In the genomic region with DNA sequence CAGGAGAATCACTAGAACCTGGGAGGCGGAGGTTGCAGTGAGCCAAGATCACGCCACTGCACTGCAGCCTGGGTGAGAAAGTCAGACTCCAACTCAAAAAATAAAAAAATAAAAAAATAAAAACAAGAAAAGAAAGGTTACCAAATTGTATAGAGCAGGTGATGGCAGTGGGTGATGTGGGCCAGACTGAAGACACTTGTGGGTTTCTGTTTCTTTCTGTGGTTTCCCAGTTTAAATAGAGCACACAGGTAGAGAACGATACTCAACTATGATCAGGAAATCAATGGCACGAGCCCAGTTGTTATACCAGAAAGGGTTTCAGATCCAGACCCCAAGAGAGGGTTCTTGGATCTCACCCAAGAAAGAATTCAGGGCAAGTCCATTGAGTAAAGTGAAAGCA, we compare ENCODE assay signal across 11 cellular contexts. TPM values are rescaled to one million over a fixed set of nuclear protein-coding genes. Genes with fewer than 3 reads are reported as not detected.
DNase-seq lines count a peak whose midpoint lies in the region; ATAC-seq and TF ChIP-seq lines count a peak whose summit lies in the region.
"Had no signal": no experiment of that assay in that cellular context is flagged by ENCODE, and none has a peak within 500 bp of the region (broad histone marks: within the 10 kb centered on the region; RNA-seq: fewer than 3 reads in every experiment).

No MANE protein-coding gene starts in this region.

- H3K4me3 Mint-ChIP-seq in activated CD4-positive, alpha-beta memory T cell treated with anti-CD3 and anti-CD28 coated beads, Interleukin-2, amount 10 ng/mL, durations not matched to agents 7 days and 5 days: no peak overlapping the region
- H3K4me3 Mint-ChIP-seq: neural crest cell had no signal

- H2AFZ ChIP-seq in SK-N-SH (ENCODE audit: low read depth): no peak overlapping the region

- H3K9me2 ChIP-seq in SK-N-SH: no peaks in the 10 kb centered on the region

- peaks cover 51% of the 10 kb centered on the region for H3K27me3 Mint-ChIP-seq in activated CD4-positive, alpha-beta memory T cell treated with anti-CD3 and anti-CD28 coated beads, Interleukin-2, amount 10 ng/mL, durations not matched to agents 7 days and 5 days

- H3K36me3 Mint-ChIP-seq in activated CD4-positive, alpha-beta memory T cell treated with anti-CD3 and anti-CD28 coated beads, Interleukin-2, amount 10 ng/mL, durations not matched to agents 7 days and 5 days (ENCODE audit: low read depth): no peaks in the 10 kb centered on the region

- 85% methylated on average over 4 of the region's 4 CpGs for WGBS in SK-N-SH (ENCODE audit: low lambda C conversion rate)

- no peaks in the 10 kb centered on the region for H3K79me2 ChIP-seq in SK-N-SH (ENCODE audit: insufficient read depth)

- no peak overlapping the region for H3K4me3 ChIP-seq in SK-N-SH (ENCODE audit: low read depth in 2 of 2, low read length in 1 of 2)

- no peaks in the 10 kb centered on the region for H3K9me3 Mint-ChIP-seq in activated CD4-positive, alpha-beta memory T cell treated with anti-CD3 and anti-CD28 coated beads, Interleukin-2, amount 10 ng/mL, durations not matched to agents 7 days and 5 days
- H3K9me3 Mint-ChIP-seq: neural crest cell had no signal

- TF ChIP-seq EP300 in SK-N-SH (IDR thresholded peaks at IDR 0.05; ENCODE audit: borderline replicate concordance in 1 of 2, low read depth in 1 of 2, low read length in 1 of 2): no peak

- no peak overlapping the region for H3K27ac ChIP-seq in SK-N-SH (ENCODE audit: low read depth in 2 of 2, low read length in 1 of 2)

- in situ Hi-C loops in GM13976 (cut with MboI; ENCODE audit: low sequenced_read_pairs, unreplicated experiment) (no loop called here), KBM-7 (cut with MboI; ENCODE audit: low pct_unique_long_range_greater_than_20kb, low sequenced_read_pairs) (no loop called here)

- no peaks in the 10 kb centered on the region for H3F3A ChIP-seq in SK-N-SH (replicated peaks; ENCODE audit: insufficient read depth)

- DNase-seq in GM13976 (ENCODE audit: low spot score) (peak; percentile 63), head of caudate nucleus (no peak), KBM-7 (no peak), SK-N-DZ (ENCODE audit: low spot score) (no peak), SK-N-SH (no peak)
- DNase-seq in activated CD4-positive, alpha-beta memory T cell treated with anti-CD3 and anti-CD28 coated beads, Interleukin-2, amount 10 ng/mL, durations not matched to agents 7 days and 5 days: peak; percentile 34
- DNase-seq: NCI-H2029; stimulated activated CD4-positive, alpha-beta T cell treated with anti-CD3 and anti-CD28 coated beads, Interleukin-4, amount 100 ng/mL, for 1 hour had no signal

- H3K4me2 ChIP-seq in SK-N-SH: no peak overlapping the region

- no peak for TF ChIP-seq RAD21 in SK-N-SH (IDR thresholded peaks at IDR 0.05; ENCODE audit: low read length)

- intact Hi-C loops in head of caudate nucleus (cut with DNase I): no loop called here

- TF ChIP-seq CTCF in GM13976 (IDR thresholded peaks at IDR 0.05; ENCODE audit: borderline replicate concordance, control extremely low read depth, extremely low read depth, insufficient read depth, missing control alignments) (no peak), SK-N-SH (IDR thresholded peaks at IDR 0.05) (no peak)

- CTCF ChIA-PET in activated CD4-positive, alpha-beta memory T cell treated with anti-CD3 and anti-CD28 coated beads, Interleukin-2, amount 10 ng/mL, durations not matched to agents 7 days and 5 days (lab: Charles Lee): no interaction called here
- CTCF ChIA-PET in SK-N-SH (lab: Yijun Ruan, JAX): no interaction called here

- H3K4me1 ChIP-seq in SK-N-SH (ENCODE audit: control insufficient read depth in 1 of 2, insufficient read depth in 2 of 2, low read depth in 1 of 2, low read length in 1 of 2): peaks cover 0 to 10% of the 10 kb centered on the region in 2 experiments; a peak in 1 of 4 replicates

- H3K9ac ChIP-seq in SK-N-SH: no peak overlapping the region

- no peaks in the 10 kb centered on the region for H3K36me3 ChIP-seq in SK-N-SH (replicated peaks in 1 of 2; ENCODE audit: control insufficient read depth in 1 of 2, insufficient read depth in 2 of 2, low read length in 1 of 2)

- no peaks in the 10 kb centered on the region for H4K20me1 ChIP-seq in SK-N-SH (ENCODE audit: insufficient read depth)

- no peak overlapping the region for H3K27ac Mint-ChIP-seq in activated CD4-positive, alpha-beta memory T cell treated with anti-CD3 and anti-CD28 coated beads, Interleukin-2, amount 10 ng/mL, durations not matched to agents 7 days and 5 days

- H3K4me1 Mint-ChIP-seq in activated CD4-positive, alpha-beta memory T cell treated with anti-CD3 and anti-CD28 coated beads, Interleukin-2, amount 10 ng/mL, durations not matched to agents 7 days and 5 days: peaks cover 17% of the 10 kb centered on the region

- H3K27me3 ChIP-seq in SK-N-SH (ENCODE audit: insufficient read depth): no peaks in the 10 kb centered on the region

- ATAC-seq in GM19372 (IDR thresholded peaks at IDR 0.05; ENCODE audit: low read depth, unreplicated experiment) (peak; percentile 81), HG02981 (IDR thresholded peaks at IDR 0.05; ENCODE audit: unreplicated experiment) (peak; percentile 74)

- H3K9me3 ChIP-seq in SK-N-SH: no peaks in the 10 kb centered on the region

- POLR2A ChIA-PET in activated CD4-positive, alpha-beta memory T cell treated with anti-CD3 and anti-CD28 coated beads, Interleukin-2, amount 10 ng/mL, durations not matched to agents 7 days and 5 days (lab: Charles Lee): no interaction called here
- POLR2A ChIA-PET in SK-N-SH (lab: Yijun Ruan, JAX): no interaction called here

TF ChIP-seq in SK-N-SH, 30 proteins besides CTCF, POLR2A, EP300 and RAD21 (continues in another document):
- TF ChIP-seq JUND (IDR thresholded peaks at IDR 0.05) (no peak), NFIC (IDR thresholded peaks at IDR 0.05; ENCODE audit: borderline replicate concordance) (no peak), SIN3A (IDR thresholded peaks at IDR 0.05; ENCODE audit: borderline replicate concordance, low read depth, low read length) (no peak), RXRA (IDR thresholded peaks at IDR 0.05; ENCODE audit: borderline replicate concordance, low read depth) (no peak), POLR2AphosphoS5 (IDR thresholded peaks at IDR 0.05; ENCODE audit: low read depth, low read length) (no peak), USF2 (IDR thresholded peaks at IDR 0.05; ENCODE audit: borderline replicate concordance, low read depth, low read length) (no peak), TAF1 (IDR thresholded peaks at IDR 0.05; ENCODE audit: borderline replicate concordance, low read depth, low read length) (no peak), MXI1 (IDR thresholded peaks at IDR 0.05; ENCODE audit: low read depth, low read length) (no peak), GATA2 (CRISPR knock-in tag; IDR thresholded peaks at IDR 0.05) (no peak), ELF1 (IDR thresholded peaks at IDR 0.05) (no peak), SMC3 (IDR thresholded peaks at IDR 0.05; ENCODE audit: low read depth, low read length) (no peak)
- TF ChIP-seq, protein P1, sequence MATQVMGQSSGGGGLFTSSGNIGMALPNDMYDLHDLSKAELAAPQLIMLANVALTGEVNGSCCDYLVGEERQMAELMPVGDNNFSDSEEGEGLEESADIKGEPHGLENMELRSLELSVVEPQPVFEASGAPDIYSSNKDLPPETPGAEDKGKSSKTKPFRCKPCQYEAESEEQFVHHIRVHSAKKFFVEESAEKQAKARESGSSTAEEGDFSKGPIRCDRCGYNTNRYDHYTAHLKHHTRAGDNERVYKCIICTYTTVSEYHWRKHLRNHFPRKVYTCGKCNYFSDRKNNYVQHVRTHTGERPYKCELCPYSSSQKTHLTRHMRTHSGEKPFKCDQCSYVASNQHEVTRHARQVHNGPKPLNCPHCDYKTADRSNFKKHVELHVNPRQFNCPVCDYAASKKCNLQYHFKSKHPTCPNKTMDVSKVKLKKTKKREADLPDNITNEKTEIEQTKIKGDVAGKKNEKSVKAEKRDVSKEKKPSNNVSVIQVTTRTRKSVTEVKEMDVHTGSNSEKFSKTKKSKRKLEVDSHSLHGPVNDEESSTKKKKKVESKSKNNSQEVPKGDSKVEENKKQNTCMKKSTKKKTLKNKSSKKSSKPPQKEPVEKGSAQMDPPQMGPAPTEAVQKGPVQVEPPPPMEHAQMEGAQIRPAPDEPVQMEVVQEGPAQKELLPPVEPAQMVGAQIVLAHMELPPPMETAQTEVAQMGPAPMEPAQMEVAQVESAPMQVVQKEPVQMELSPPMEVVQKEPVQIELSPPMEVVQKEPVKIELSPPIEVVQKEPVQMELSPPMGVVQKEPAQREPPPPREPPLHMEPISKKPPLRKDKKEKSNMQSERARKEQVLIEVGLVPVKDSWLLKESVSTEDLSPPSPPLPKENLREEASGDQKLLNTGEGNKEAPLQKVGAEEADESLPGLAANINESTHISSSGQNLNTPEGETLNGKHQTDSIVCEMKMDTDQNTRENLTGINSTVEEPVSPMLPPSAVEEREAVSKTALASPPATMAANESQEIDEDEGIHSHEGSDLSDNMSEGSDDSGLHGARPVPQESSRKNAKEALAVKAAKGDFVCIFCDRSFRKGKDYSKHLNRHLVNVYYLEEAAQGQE (IDR thresholded peaks at IDR 0.05; ENCODE audit: low read depth, low read length): no peak

RNA-seq across cellular contexts. Expression of gene NUBP1, which starts 32.6 kb away (rescaled TPM):
- total RNA-seq in activated CD4-positive, alpha-beta memory T cell treated with anti-CD3 and anti-CD28 coated beads, Interleukin-2, amount 10 ng/mL, durations not matched to agents 7 days and 5 days: 10 to 100 TPM; 29.4 to 31.5 TPM
- 25.6 and 34.3 TPM in 2 replicates for polyA plus RNA-seq in SK-N-DZ (2014; cell fraction: cytosol; rRNA removed)
- 12.4 and 17.9 TPM in 2 replicates for polyA plus RNA-seq in SK-N-DZ (2014; cell fraction: nucleus; rRNA removed)
- 40.7 and 49.8 TPM in 2 replicates for polyA plus RNA-seq in SK-N-SH (2012; rRNA removed)
- polyA plus RNA-seq in SK-N-SH (2012; cell fraction: cytosol; rRNA removed): 40.5 and 41.4 TPM in 2 replicates
- 19.7 and 25.3 TPM in 2 replicates for polyA plus RNA-seq in SK-N-SH (2012; cell fraction: nucleus; rRNA removed)

RNA-seq across cellular contexts. Expression of gene TVP23A, which starts 42.3 kb away (rescaled TPM):
- not detected for total RNA-seq in activated CD4-positive, alpha-beta memory T cell treated with anti-CD3 and anti-CD28 coated beads, Interleukin-2, amount 10 ng/mL, durations not matched to agents 7 days and 5 days
- 4.6 and 7.7 TPM in 2 replicates for polyA plus RNA-seq in SK-N-DZ (2014; cell fraction: cytosol; rRNA removed)
- 3.8 and 4.4 TPM in 2 replicates for polyA plus RNA-seq in SK-N-DZ (2014; cell fraction: nucleus; rRNA removed)
- 0.24 and 0.35 TPM in 2 replicates for polyA plus RNA-seq in SK-N-SH (2012; rRNA removed)
- 0.36 and 0.51 TPM in 2 replicates for polyA plus RNA-seq in SK-N-SH (2012; cell fraction: cytosol; rRNA removed)
- 0.39 and 0.55 TPM in 2 replicates for polyA plus RNA-seq in SK-N-SH (2012; cell fraction: nucleus; rRNA removed)

Comparison
In these comparisons a context has a peak if more than half of its experiments do, and no peak if none do; other contexts are left out.
1. DNase-seq: peak in GM13976 (single experiment) and activated CD4-positive, alpha-beta memory T cell treated with anti-CD3 and anti-CD28 coated beads, Interleukin-2, amount 10 ng/mL, durations not matched to agents 7 days and 5 days (single experiment); none in head of caudate nucleus (0 of 42), KBM-7 (single experiment), SK-N-DZ (single experiment) and SK-N-SH (single experiment).